Comparison of ENCODE assay signal across 15 cellular contexts in the genomic region with DNA sequence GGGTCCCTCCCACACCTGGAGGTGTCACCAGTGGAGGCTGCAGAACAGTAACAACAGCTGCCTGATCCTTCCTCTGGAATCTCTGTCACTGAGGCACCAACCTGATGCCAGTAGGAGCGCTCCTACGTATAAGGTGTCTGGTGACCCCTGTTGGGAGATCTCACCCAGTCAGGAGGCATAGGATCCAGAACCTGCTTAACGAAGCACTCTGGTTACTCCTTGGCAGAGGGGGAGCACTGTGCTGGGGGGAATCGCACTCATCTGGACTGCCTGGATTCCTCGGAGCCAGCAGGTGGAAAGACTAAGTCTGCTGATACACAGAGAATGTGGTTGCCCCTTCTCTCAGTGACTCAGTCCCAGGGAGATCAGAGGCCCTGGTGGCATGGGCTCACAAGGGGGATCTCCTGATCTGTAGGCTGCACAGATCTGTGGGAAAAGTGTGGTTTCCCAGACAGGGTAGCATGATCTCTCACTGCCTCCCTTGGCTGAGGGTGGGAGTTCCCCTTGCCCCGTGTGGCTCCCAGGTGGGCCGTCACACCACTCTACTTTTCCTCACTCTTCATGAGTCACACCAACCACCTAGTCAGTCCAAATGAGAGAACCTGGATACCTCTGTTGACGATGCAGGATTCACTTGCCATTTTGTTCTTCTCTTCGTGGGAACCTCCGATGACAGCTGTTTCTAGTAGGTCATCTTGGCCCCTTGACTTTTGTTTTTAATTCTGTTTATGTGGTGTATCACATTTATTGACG.
DNase-seq lines count a peak whose midpoint lies in the region; ATAC-seq and TF ChIP-seq lines count a peak whose summit lies in the region.
"Had no signal": no experiment of that assay in that cellular context is flagged by ENCODE, and none has a peak within 500 bp of the region (broad histone marks: within the 10 kb centered on the region; RNA-seq: fewer than 3 reads in every experiment).

No MANE protein-coding gene starts in this region.

- POLR2A ChIA-PET in WTC11 (lab: Charles Lee), result no interaction called here

- no peaks in the 10 kb centered on the region for H3K9me3 ChIP-seq in thyroid gland
- H3K9me3 ChIP-seq: MG63 had no signal

- no peaks in the 10 kb centered on the region for H3K4me1 Mint-ChIP-seq in WTC11
- H3K4me1 Mint-ChIP-seq: GM23338 had no signal

- H3K4me3 ChIP-seq in GM12864 (ENCODE audit: low read depth, low read length) (no peak overlapping the region), thyroid gland (replicated peaks in 1 of 3) (no peak overlapping the region)
- H3K4me3 ChIP-seq: GM23338, MG63 had no signal

- H3K36me3 ChIP-seq in thyroid gland, result no peaks in the 10 kb centered on the region
- H3K36me3 ChIP-seq: MG63 had no signal

- H3K4me3 Mint-ChIP-seq in WTC11, result no peak overlapping the region
- H3K4me3 Mint-ChIP-seq: GM23338 had no signal

- no peaks in the 10 kb centered on the region; the same call in 1 of the 2 replicates for H3K27me3 Mint-ChIP-seq in WTC11 (ENCODE audit: low read depth)

- intact Hi-C loops in thyroid gland (cut with DNase I), result no loop called here

- H3K9me3 Mint-ChIP-seq in WTC11, result peaks cover 11% of the 10 kb centered on the region
- H3K9me3 Mint-ChIP-seq: GM23338 had no signal

- ATAC-seq in GM18858 (IDR thresholded peaks at IDR 0.05; ENCODE audit: unreplicated experiment) (peak; percentile 67), HG02610 (IDR thresholded peaks at IDR 0.05; ENCODE audit: unreplicated experiment) (peak; percentile 92), HG03565 (IDR thresholded peaks at IDR 0.05; ENCODE audit: unreplicated experiment) (peak; percentile 85), WTC11 (no peak)
- ATAC-seq: GM23338 had no signal

- DNase-seq in GM12864 (ENCODE audit: low read depth) (peak; percentile 24), hypothalamus (lab: John Stamatoyannopoulos, UW) (no peak), thyroid gland (no peak), amygdala (lab: John Stamatoyannopoulos, UW) (no peak), WTC11 (ENCODE audit: low spot score) (no peak)
- DNase-seq: activated effector memory CD4-positive, alpha-beta T cell treated with anti-CD3 and anti-CD28 coated beads, Interleukin-2, amount 50 U/mL, for 16 hours; caudate nucleus; MG63; T-helper 9 cell had no signal

- TF ChIP-seq CTCF in GM12864 (IDR thresholded peaks at IDR 0.05; ENCODE audit: low read depth, low read length, missing control alignments) (no peak), thyroid gland (IDR thresholded peaks at IDR 0.05) (no peak), WTC11 (IDR thresholded peaks at IDR 0.05) (no peak)

- H3K27me3 ChIP-seq in thyroid gland, result no peaks in the 10 kb centered on the region
- H3K27me3 ChIP-seq: MG63 had no signal

- CTCF ChIA-PET in WTC11 (lab: Charles Lee), result no interaction called here

- 90 to 98% methylated on average over 6 to 7 of the region's 11 CpGs for WGBS in thyroid gland, 2 donors

- H3K36me3 Mint-ChIP-seq in WTC11, result 0 out of 2 replicates have a peak, but pooled peaks cover 2% of the 10 kb centered on the region

- no peak overlapping the region for H3K27ac Mint-ChIP-seq in WTC11
- H3K27ac Mint-ChIP-seq: GM23338 had no signal

- H3K4me1 ChIP-seq in thyroid gland, result no peaks in the 10 kb centered on the region

- TF ChIP-seq POLR2A in thyroid gland (IDR thresholded peaks at IDR 0.05), result no peak

- H3K27ac ChIP-seq in thyroid gland, result no peak overlapping the region
- H3K27ac ChIP-seq: C4-2B, epithelial cell of prostate had no signal

TF ChIP-seq in WTC11, 78 proteins besides CTCF, POLR2A, EP300 and RAD21 (continues in another document):
- TF ChIP-seq, protein P1, sequence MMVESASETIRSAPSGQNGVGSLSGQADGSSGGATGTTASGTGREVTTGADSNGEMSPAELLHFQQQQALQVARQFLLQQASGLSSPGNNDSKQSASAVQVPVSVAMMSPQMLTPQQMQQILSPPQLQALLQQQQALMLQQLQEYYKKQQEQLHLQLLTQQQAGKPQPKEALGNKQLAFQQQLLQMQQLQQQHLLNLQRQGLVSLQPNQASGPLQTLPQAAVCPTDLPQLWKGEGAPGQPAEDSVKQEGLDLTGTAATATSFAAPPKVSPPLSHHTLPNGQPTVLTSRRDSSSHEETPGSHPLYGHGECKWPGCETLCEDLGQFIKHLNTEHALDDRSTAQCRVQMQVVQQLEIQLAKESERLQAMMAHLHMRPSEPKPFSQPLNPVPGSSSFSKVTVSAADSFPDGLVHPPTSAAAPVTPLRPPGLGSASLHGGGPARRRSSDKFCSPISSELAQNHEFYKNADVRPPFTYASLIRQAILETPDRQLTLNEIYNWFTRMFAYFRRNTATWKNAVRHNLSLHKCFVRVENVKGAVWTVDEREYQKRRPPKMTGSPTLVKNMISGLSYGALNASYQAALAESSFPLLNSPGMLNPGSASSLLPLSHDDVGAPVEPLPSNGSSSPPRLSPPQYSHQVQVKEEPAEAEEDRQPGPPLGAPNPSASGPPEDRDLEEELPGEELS (CRISPR knock-in tag; IDR thresholded peaks at IDR 0.05), result no peak
- TF ChIP-seq ZNF219 (CRISPR knock-in tag; IDR thresholded peaks at IDR 0.05; ENCODE audit: borderline replicate concordance), result no peak
- TF ChIP-seq ZBTB21 (CRISPR knock-in tag; IDR thresholded peaks at IDR 0.05; ENCODE audit: borderline replicate concordance), result no peak
- no peak for TF ChIP-seq MXD4 (CRISPR knock-in tag; IDR thresholded peaks at IDR 0.05; ENCODE audit: borderline replicate concordance)
- TF ChIP-seq ZNF423 (CRISPR knock-in tag; IDR thresholded peaks at IDR 0.05), result no peak
- no peak for TF ChIP-seq SP1 (CRISPR knock-in tag; conservative IDR thresholded peaks at IDR 0.05)
- no peak for TF ChIP-seq JUN (CRISPR knock-in tag; IDR thresholded peaks at IDR 0.05)
- no peak for TF ChIP-seq GABPB1 (CRISPR knock-in tag; IDR thresholded peaks at IDR 0.05)
- TF ChIP-seq, protein P2, sequence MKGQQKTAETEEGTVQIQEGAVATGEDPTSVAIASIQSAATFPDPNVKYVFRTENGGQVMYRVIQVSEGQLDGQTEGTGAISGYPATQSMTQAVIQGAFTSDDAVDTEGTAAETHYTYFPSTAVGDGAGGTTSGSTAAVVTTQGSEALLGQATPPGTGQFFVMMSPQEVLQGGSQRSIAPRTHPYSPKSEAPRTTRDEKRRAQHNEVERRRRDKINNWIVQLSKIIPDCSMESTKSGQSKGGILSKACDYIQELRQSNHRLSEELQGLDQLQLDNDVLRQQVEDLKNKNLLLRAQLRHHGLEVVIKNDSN (CRISPR knock-in tag; IDR thresholded peaks at IDR 0.05), result no peak
- TF ChIP-seq, protein P3, sequence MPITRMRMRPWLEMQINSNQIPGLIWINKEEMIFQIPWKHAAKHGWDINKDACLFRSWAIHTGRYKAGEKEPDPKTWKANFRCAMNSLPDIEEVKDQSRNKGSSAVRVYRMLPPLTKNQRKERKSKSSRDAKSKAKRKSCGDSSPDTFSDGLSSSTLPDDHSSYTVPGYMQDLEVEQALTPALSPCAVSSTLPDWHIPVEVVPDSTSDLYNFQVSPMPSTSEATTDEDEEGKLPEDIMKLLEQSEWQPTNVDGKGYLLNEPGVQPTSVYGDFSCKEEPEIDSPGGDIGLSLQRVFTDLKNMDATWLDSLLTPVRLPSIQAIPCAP (CRISPR knock-in tag; IDR thresholded peaks at IDR 0.05), result no peak
- no peak for TF ChIP-seq RORB (CRISPR knock-in tag; IDR thresholded peaks at IDR 0.05)
- TF ChIP-seq, protein P4, sequence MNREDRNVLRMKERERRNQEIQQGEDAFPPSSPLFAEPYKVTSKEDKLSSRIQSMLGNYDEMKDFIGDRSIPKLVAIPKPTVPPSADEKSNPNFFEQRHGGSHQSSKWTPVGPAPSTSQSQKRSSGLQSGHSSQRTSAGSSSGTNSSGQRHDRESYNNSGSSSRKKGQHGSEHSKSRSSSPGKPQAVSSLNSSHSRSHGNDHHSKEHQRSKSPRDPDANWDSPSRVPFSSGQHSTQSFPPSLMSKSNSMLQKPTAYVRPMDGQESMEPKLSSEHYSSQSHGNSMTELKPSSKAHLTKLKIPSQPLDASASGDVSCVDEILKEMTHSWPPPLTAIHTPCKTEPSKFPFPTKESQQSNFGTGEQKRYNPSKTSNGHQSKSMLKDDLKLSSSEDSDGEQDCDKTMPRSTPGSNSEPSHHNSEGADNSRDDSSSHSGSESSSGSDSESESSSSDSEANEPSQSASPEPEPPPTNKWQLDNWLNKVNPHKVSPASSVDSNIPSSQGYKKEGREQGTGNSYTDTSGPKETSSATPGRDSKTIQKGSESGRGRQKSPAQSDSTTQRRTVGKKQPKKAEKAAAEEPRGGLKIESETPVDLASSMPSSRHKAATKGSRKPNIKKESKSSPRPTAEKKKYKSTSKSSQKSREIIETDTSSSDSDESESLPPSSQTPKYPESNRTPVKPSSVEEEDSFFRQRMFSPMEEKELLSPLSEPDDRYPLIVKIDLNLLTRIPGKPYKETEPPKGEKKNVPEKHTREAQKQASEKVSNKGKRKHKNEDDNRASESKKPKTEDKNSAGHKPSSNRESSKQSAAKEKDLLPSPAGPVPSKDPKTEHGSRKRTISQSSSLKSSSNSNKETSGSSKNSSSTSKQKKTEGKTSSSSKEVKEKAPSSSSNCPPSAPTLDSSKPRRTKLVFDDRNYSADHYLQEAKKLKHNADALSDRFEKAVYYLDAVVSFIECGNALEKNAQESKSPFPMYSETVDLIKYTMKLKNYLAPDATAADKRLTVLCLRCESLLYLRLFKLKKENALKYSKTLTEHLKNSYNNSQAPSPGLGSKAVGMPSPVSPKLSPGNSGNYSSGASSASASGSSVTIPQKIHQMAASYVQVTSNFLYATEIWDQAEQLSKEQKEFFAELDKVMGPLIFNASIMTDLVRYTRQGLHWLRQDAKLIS (CRISPR knock-in tag; IDR thresholded peaks at IDR 0.05; ENCODE audit: borderline replicate concordance), result no peak
- no peak for TF ChIP-seq ATF3 (CRISPR knock-in tag; conservative IDR thresholded peaks at IDR 0.05)
- TF ChIP-seq ZNF121 (CRISPR knock-in tag; IDR thresholded peaks at IDR 0.05), result no peak
- no peak for TF ChIP-seq PREB (CRISPR knock-in tag; IDR thresholded peaks at IDR 0.05; ENCODE audit: borderline replicate concordance)
- TF ChIP-seq SOX15 (CRISPR knock-in tag; IDR thresholded peaks at IDR 0.05), result no peak
- no peak for TF ChIP-seq EMX1 (CRISPR knock-in tag; IDR thresholded peaks at IDR 0.05)
- TF ChIP-seq FOXP1 (CRISPR knock-in tag; IDR thresholded peaks at IDR 0.05; ENCODE audit: borderline replicate concordance), result no peak
